Comparison of ENCODE assay signal across 8 cellular contexts in the genomic region with DNA sequence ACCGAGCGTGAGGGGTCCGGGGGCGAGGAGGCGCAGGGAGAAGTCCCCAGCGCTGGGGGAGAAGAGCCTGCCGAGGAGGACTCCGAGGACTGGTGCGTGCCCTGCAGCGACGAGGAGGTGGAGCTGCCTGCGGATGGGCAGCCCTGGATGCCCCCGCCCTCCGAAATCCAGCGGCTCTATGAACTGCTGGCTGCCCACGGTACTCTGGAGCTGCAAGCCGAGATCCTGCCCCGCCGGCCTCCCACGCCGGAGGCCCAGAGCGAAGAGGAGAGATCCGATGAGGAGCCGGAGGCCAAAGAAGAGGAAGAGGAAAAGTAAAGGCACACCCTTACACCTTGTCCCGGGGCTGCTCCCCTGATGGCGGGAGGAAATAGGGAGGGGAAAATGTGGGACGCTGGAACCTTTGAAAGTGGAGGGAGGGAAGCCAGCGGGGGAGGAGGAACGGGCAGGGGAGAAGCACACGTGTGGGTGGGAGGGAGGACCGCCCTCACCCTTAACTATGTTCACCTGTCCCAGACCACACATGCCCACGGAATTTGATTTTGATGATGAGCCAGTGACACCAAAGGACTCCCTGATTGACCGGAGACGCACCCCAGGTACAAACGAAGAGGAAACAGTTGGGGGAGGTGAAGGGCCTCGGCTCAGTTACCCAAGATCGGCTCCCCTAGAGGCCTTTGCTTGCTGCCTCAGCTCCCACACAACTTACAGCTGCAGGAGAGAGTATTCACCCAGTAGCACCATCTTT. TPM values are rescaled to one million over a fixed set of nuclear protein-coding genes. Genes with fewer than 3 reads are reported as not detected.
DNase-seq lines count a peak whose midpoint lies in the region; ATAC-seq and TF ChIP-seq lines count a peak whose summit lies in the region.

No MANE protein-coding gene starts in this region.

- peak overlapping the region; percentile 86 for H3K27ac Mint-ChIP-seq in CD8-positive, alpha-beta T cell

- H3K9me3 Mint-ChIP-seq in CD8-positive, alpha-beta T cell = no peaks in the 10 kb centered on the region

- peak overlapping the region; percentile 86 for H3K27ac ChIP-seq in CD8-positive, alpha-beta T cell (ENCODE audit: low read depth, low read length)
- H3K27ac ChIP-seq in HUES6 (ENCODE audit: low read depth, low read length) (peak overlapping the region; percentile 74), skin epidermis (peak overlapping the region; percentile 59 to 98 (median 91))

- peak overlapping the region; percentile 98 for H3K4me3 Mint-ChIP-seq in CD8-positive, alpha-beta T cell

- peak overlapping the region; percentile 89 for H3K9ac ChIP-seq in HUES6 (ENCODE audit: low read length)

- intact Hi-C loops in CD8-positive, alpha-beta T cell (cut with DNase I, micrococcal nuclease) = loop anchor here (1.0 to 2.0 kb wide), 10 partner anchors 8 to 156 kb away; partner anchors contain the start of genes CDIPT (in 2 of the 2), KIF22 (in 2 of the 2), C16orf54 (in 1 of the 2) and TAOK2 (in 1 of the 2)

- CTCF ChIA-PET in CD8-positive, alpha-beta T cell (lab: Charles Lee) = interaction anchor here (0.6 to 7.7 kb wide), 18 partner anchors 9 to 117 kb away, joined by 3 to 90 read pairs (median 6); partner anchors contain the start of genes C16orf54 and MAZ

- peaks cover 35% of the 10 kb centered on the region for H3K36me3 Mint-ChIP-seq in CD8-positive, alpha-beta T cell

- TF ChIP-seq CTCF in CD8-positive, alpha-beta T cell (IDR thresholded peaks at IDR 0.05) = no peak

- H3K9me3 ChIP-seq in CD8-positive, alpha-beta T cell (ENCODE audit: low read length) = no peaks in the 10 kb centered on the region
- H3K9me3 ChIP-seq in HUES6 (ENCODE audit: control insufficient read depth, insufficient read depth, low read depth, low read length) (no peaks in the 10 kb centered on the region), iPS-18c (ENCODE audit: control insufficient read depth, insufficient read depth, low read length) (no peaks in the 10 kb centered on the region)

- peak in 6 of 7 experiments; percentile 29 to 75 (median 51) for DNase-seq in CD8-positive, alpha-beta T cell
- peak; percentile 59 for DNase-seq in SK-MEL-5 (ENCODE audit: low read depth, low spot score)
- DNase-seq in astrocyte of the hippocampus (ENCODE audit: low read depth, low spot score) = peak; percentile 81

- H3K27me3 Mint-ChIP-seq in CD8-positive, alpha-beta T cell (ENCODE audit: low read depth) = no peaks in the 10 kb centered on the region

- peak; percentile 9 for ATAC-seq in CD8-positive, alpha-beta T cell
- ATAC-seq in GM19395 (IDR thresholded peaks at IDR 0.05; ENCODE audit: unreplicated experiment) (peak; percentile 10), GM18870 (IDR thresholded peaks at IDR 0.05; ENCODE audit: unreplicated experiment) (no peak)

- H3K4me1 Mint-ChIP-seq in CD8-positive, alpha-beta T cell (ENCODE audit: low read depth) = peaks cover 62% of the 10 kb centered on the region

- peaks cover 60% of the 10 kb centered on the region for H3K4me1 ChIP-seq in CD8-positive, alpha-beta T cell (ENCODE audit: insufficient read depth, low read length)
- H3K4me1 ChIP-seq in HUES6 (ENCODE audit: control insufficient read depth, insufficient read depth, low read length) = peaks cover 53% of the 10 kb centered on the region

- no peaks in the 10 kb centered on the region for H3K27me3 ChIP-seq in CD8-positive, alpha-beta T cell (ENCODE audit: insufficient read depth, low read length)
- H3K27me3 ChIP-seq in HUES6 (ENCODE audit: control insufficient read depth, insufficient read depth, low read length) = no peaks in the 10 kb centered on the region

- H3K36me3 ChIP-seq in CD8-positive, alpha-beta T cell (ENCODE audit: insufficient read depth, low read length) = peaks cover 4% of the 10 kb centered on the region
- peaks cover 31% of the 10 kb centered on the region for H3K36me3 ChIP-seq in HUES6 (ENCODE audit: control insufficient read depth, insufficient read depth, low read length)

- in situ Hi-C loops in SK-MEL-5 (cut with HindIII; ENCODE audit: low pct_unique_long_range_greater_than_20kb, low sequenced_read_pairs) = no loop called here

- H3K4me3 ChIP-seq in CD8-positive, alpha-beta T cell (ENCODE audit: low read depth, low read length) = peak overlapping the region; percentile 90
- peak overlapping the region; percentile 92 for H3K4me3 ChIP-seq in HUES6 (ENCODE audit: low read depth, low read length)
- H3K4me3 ChIP-seq in iPS-18c (ENCODE audit: insufficient read depth, low read depth, low read length) = peak overlapping the region; percentile 99
- peak overlapping the region; percentile 48 to 85 (median 66) for H3K4me3 ChIP-seq in skin epidermis

- POLR2A ChIA-PET in CD8-positive, alpha-beta T cell (lab: Charles Lee) = interaction anchor here (0.6 to 7.3 kb wide), 14 partner anchors 9 to 752 kb away, joined by 3 to 89 read pairs (median 6); partner anchors contain the start of genes C16orf54, CDIPT, CORO1A and KIF22

RNA-seq across cellular contexts. Expression of gene PAGR1, which starts 0.9 kb away (rescaled TPM):
- total RNA-seq in CD8-positive, alpha-beta T cell = 10 to 100 TPM; 13.8 to 16.8 TPM
- 19.8 and 21.1 TPM in 2 replicates for total RNA-seq in SK-MEL-5 (2014; rRNA removed; shearing (Covaris generic))
- 27.7 and 35.4 TPM in 2 replicates for polyA plus RNA-seq in SK-MEL-5 (2015; cell fraction: cytosol; rRNA removed)
- polyA plus RNA-seq in SK-MEL-5 (2015; cell fraction: nucleus; rRNA removed) = 7.1 and 10.0 TPM in 2 replicates

RNA-seq across cellular contexts. Expression of gene MVP, which starts 3.4 kb away (rescaled TPM):
- 10 to 100 TPM; 74.2 to 81.1 TPM for total RNA-seq in CD8-positive, alpha-beta T cell
- total RNA-seq in SK-MEL-5 (2014; rRNA removed; shearing (Covaris generic)) = 35.7 and 41.9 TPM in 2 replicates
- 38.8 and 54.8 TPM in 2 replicates for polyA plus RNA-seq in SK-MEL-5 (2015; cell fraction: cytosol; rRNA removed)
- 97.9 and 119 TPM in 2 replicates for polyA plus RNA-seq in SK-MEL-5 (2015; cell fraction: nucleus; rRNA removed)

RNA-seq across cellular contexts. Expression of gene PRRT2, which starts 4.9 kb away (rescaled TPM):
- total RNA-seq in CD8-positive, alpha-beta T cell = 1 to 10 TPM; 1.6 to 1.7 TPM
- total RNA-seq in SK-MEL-5 (2014; rRNA removed; shearing (Covaris generic)) = not detected in 2 replicates
- polyA plus RNA-seq in SK-MEL-5 (2015; cell fraction: cytosol; rRNA removed) = not detected in 2 replicates
- polyA plus RNA-seq in SK-MEL-5 (2015; cell fraction: nucleus; rRNA removed) = 0.46 and 0.69 TPM in 2 replicates

RNA-seq across cellular contexts. Expression of gene MAZ, which starts 10.5 kb away (rescaled TPM):
- 100 to 1,000 TPM; 203 to 212 TPM for total RNA-seq in CD8-positive, alpha-beta T cell
- 163 and 182 TPM in 2 replicates for total RNA-seq in SK-MEL-5 (2014; rRNA removed; shearing (Covaris generic))
- polyA plus RNA-seq in SK-MEL-5 (2015; cell fraction: cytosol; rRNA removed) = 187 and 234 TPM in 2 replicates
- 183 and 275 TPM in 2 replicates for polyA plus RNA-seq in SK-MEL-5 (2015; cell fraction: nucleus; rRNA removed)

RNA-seq across cellular contexts. Expression of gene KIF22, which starts 26.3 kb away (rescaled TPM):
- 100 to 1,000 TPM in 1 of 2 experiments, 10 to 100 TPM in 1; 93.5 to 105 TPM for total RNA-seq in CD8-positive, alpha-beta T cell
- total RNA-seq in SK-MEL-5 (2014; rRNA removed; shearing (Covaris generic)) = 29.9 and 34.9 TPM in 2 replicates
- 40.7 and 46.6 TPM in 2 replicates for polyA plus RNA-seq in SK-MEL-5 (2015; cell fraction: cytosol; rRNA removed)
- polyA plus RNA-seq in SK-MEL-5 (2015; cell fraction: nucleus; rRNA removed) = 189 and 220 TPM in 2 replicates
